Comparison of ENCODE assay signal across 8 cellular contexts in the genomic region with DNA sequence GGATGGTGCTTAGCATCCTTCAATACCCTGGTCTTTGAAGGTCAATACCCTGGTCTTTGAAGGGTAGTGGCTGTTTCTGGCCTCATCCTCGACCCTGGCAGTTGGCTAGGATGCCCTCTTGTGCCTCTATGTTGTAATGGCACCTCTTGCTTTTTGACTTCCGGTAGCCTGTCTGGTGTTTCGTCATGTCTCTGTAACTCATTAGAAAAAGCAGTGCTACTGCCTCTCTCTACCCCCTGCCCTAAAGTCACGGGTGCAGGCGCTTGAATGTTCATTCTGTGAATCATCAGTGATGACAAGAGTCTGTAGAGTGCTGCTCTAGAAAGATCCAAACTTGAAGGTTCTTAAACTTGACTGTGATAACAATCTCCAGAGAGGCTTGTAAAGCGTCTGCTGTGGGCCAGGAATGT. TPM values are rescaled to one million over a fixed set of nuclear protein-coding genes. Genes with fewer than 3 reads are reported as not detected.
A peak's percentile ranks its signal among the peaks of the same experiment; 100 is the strongest.
DNase-seq lines count a peak whose midpoint lies in the region; ATAC-seq lines count a peak whose summit lies in the region.

No MANE protein-coding gene starts in this region.

- ATAC-seq in GM19395 (IDR thresholded peaks at IDR 0.05; ENCODE audit: unreplicated experiment) (peak; percentile 58), left lobe of liver (peak; percentile 57), HG03342 (IDR thresholded peaks at IDR 0.05; ENCODE audit: unreplicated experiment) (no peak), HG03457 (IDR thresholded peaks at IDR 0.05; ENCODE audit: unreplicated experiment) (no peak)
- ATAC-seq in activated naive CD4-positive, alpha-beta T cell treated with anti-CD3 and anti-CD28 coated beads, Interleukin-2, amount 50 U/mL, for 72 hours, result peak; percentile 80

- peak overlapping the region in 1 of 2 donors; percentile 41 for H3K27ac Mint-ChIP-seq in activated naive CD4-positive, alpha-beta T cell treated with anti-CD3 and anti-CD28 coated beads, Interleukin-2, amount 50 U/mL, for 72 hours

- no peaks in the 10 kb centered on the region for H3K36me3 Mint-ChIP-seq in activated naive CD4-positive, alpha-beta T cell treated with anti-CD3 and anti-CD28 coated beads, Interleukin-2, amount 50 U/mL, for 72 hours

- no peaks in the 10 kb centered on the region for H3K9me3 Mint-ChIP-seq in activated naive CD4-positive, alpha-beta T cell treated with anti-CD3 and anti-CD28 coated beads, Interleukin-2, amount 50 U/mL, for 72 hours

- DNase-seq in DMS53 (lab: John Stamatoyannopoulos, UW) (peak; percentile 65), NCI-H69 (lab: John Stamatoyannopoulos, UW) (peak; percentile 53), left lobe of liver (ENCODE audit: low spot score) (no peak), substantia nigra (lab: John Stamatoyannopoulos, UW) (no peak)
- DNase-seq in activated naive CD4-positive, alpha-beta T cell treated with anti-CD3 and anti-CD28 coated beads, Interleukin-2, amount 50 U/mL, for 72 hours (ENCODE audit: low spot score in 2 of 2), result peak in 1 of 2 donors; percentile 23

- H3K27ac ChIP-seq in substantia nigra (ENCODE audit: low read depth, low read length, poor library complexity, severe bottlenecking), result no peak overlapping the region

RNA-seq across cellular contexts. Expression of a gene that starts 28.3 kb away (rescaled TPM):
- total RNA-seq in activated naive CD4-positive, alpha-beta T cell treated with anti-CD3 and anti-CD28 coated beads, Interleukin-2, amount 50 U/mL, for 72 hours, result not detected
- not detected for total RNA-seq in left lobe of liver

RNA-seq across cellular contexts. Expression of a gene that starts 57.7 kb away (rescaled TPM):
- total RNA-seq in activated naive CD4-positive, alpha-beta T cell treated with anti-CD3 and anti-CD28 coated beads, Interleukin-2, amount 50 U/mL, for 72 hours, result under 1 TPM in 1 of 2 donors, not detected in 1; 0.06 TPM
- 0.05 TPM for total RNA-seq in left lobe of liver

Comparison
In these comparisons a context has a peak if more than half of its experiments do, and no peak if none do; other contexts are left out.
1. DNase-seq: peak in DMS53 (single experiment) and NCI-H69 (single experiment); none in left lobe of liver (single experiment) and substantia nigra (0 of 49).
2. ATAC-seq: peak in GM19395 (single experiment), activated naive CD4-positive, alpha-beta T cell treated with anti-CD3 and anti-CD28 coated beads, Interleukin-2, amount 50 U/mL, for 72 hours (2 of 2) and left lobe of liver (single experiment); none in HG03342 (single experiment) and HG03457 (single experiment).